In genomic region chr2:29714333-29714732, GRCh38 we compare ENCODE assay signal across 28 cellular contexts.
"Had no signal": no experiment of that assay in that cellular context is flagged by ENCODE, and none has a peak within 500 bp of the region (broad histone marks: within the 10 kb centered on the region; RNA-seq: fewer than 3 reads in every experiment).

No MANE protein-coding gene starts in this region.

- H3K36me3 ChIP-seq: esophagus muscularis mucosa, gastrocnemius medialis, lower lobe of right lung, right lobe of liver, tibial nerve had no signal

- H3K9me3 ChIP-seq: body of pancreas, esophagus muscularis mucosa, gastrocnemius medialis, lower lobe of right lung, right lobe of liver, tibial nerve had no signal

- ATAC-seq: activated CD8-positive, alpha-beta T cell treated with anti-CD3 and anti-CD28 coated beads, Interleukin-2, amount 10 ng/mL, durations not matched to agents 7 days and 5 days; activated naive CD8-positive, alpha-beta T cell treated with anti-CD3 and anti-CD28 coated beads, Interleukin-2, amount 50 U/mL, for 24 hours; body of pancreas; gastrocnemius medialis; left colon; lower lobe of right lung; right lobe of liver; stimulated activated effector memory CD8-positive, alpha-beta T cell treated with anti-CD3 and anti-CD28 coated beads, Interleukin-12 subunit alpha, Interleukin-12 subunit beta, amount 100 ng/mL, for 72 hours; stimulated activated naive CD8-positive, alpha-beta T cell treated with anti-CD3 and anti-CD28 coated beads, Interleukin-15, amount 100 ng/mL, for 72 hours had no signal

- H3K4me3 Mint-ChIP-seq: activated CD8-positive, alpha-beta T cell treated with anti-CD3 and anti-CD28 coated beads, Interleukin-2, amount 10 ng/mL, durations not matched to agents 7 days and 5 days; activated naive CD8-positive, alpha-beta T cell treated with anti-CD3 and anti-CD28 coated beads, Interleukin-2, amount 50 U/mL, for 24 hours; activated T-helper 1 cell treated with anti-CD3 and anti-CD28 coated beads, Interleukin-12 subunit alpha, Interleukin-12 subunit beta, Interleukin-2, Interleukin-4 antibody, amounts not matched to agents 30 ng/mL and 10 ng/mL and 1 ng/mL, durations not matched to agents 14 hours and 24 hours and 36 hours; naive B cell; neural crest cell; stimulated activated effector memory CD8-positive, alpha-beta T cell treated with anti-CD3 and anti-CD28 coated beads, Interleukin-12 subunit alpha, Interleukin-12 subunit beta, amount 100 ng/mL, for 72 hours; stimulated activated naive CD8-positive, alpha-beta T cell treated with anti-CD3 and anti-CD28 coated beads, Interleukin-15, amount 100 ng/mL, for 72 hours had no signal

- H3K4me1 ChIP-seq: body of pancreas, esophagus muscularis mucosa, gastrocnemius medialis, lower lobe of right lung, right lobe of liver, tibial nerve had no signal

- H3K27ac ChIP-seq: body of pancreas, esophagus muscularis mucosa, gastrocnemius medialis, lower lobe of right lung, right lobe of liver, skin epidermis, tibial nerve had no signal

- H3K9me3 Mint-ChIP-seq: activated naive CD8-positive, alpha-beta T cell treated with anti-CD3 and anti-CD28 coated beads, Interleukin-2, amount 50 U/mL, for 24 hours; activated T-helper 1 cell treated with anti-CD3 and anti-CD28 coated beads, Interleukin-12 subunit alpha, Interleukin-12 subunit beta, Interleukin-2, Interleukin-4 antibody, amounts not matched to agents 30 ng/mL and 10 ng/mL and 1 ng/mL, durations not matched to agents 14 hours and 24 hours and 36 hours; neural crest cell; stimulated activated effector memory CD8-positive, alpha-beta T cell treated with anti-CD3 and anti-CD28 coated beads, Interleukin-12 subunit alpha, Interleukin-12 subunit beta, amount 100 ng/mL, for 72 hours; stimulated activated naive CD8-positive, alpha-beta T cell treated with anti-CD3 and anti-CD28 coated beads, Interleukin-15, amount 100 ng/mL, for 72 hours had no signal

- H3K4me3 ChIP-seq: body of pancreas, esophagus muscularis mucosa, gastrocnemius medialis, lower lobe of right lung, right lobe of liver, skin epidermis, tibial nerve had no signal

- FAIRE-seq: colon, endothelial cell of umbilical vein had no signal

- H3K4me1 Mint-ChIP-seq: activated naive CD8-positive, alpha-beta T cell treated with anti-CD3 and anti-CD28 coated beads, Interleukin-2, amount 50 U/mL, for 24 hours; naive B cell; stimulated activated effector memory CD8-positive, alpha-beta T cell treated with anti-CD3 and anti-CD28 coated beads, Interleukin-12 subunit alpha, Interleukin-12 subunit beta, amount 100 ng/mL, for 72 hours; stimulated activated naive CD8-positive, alpha-beta T cell treated with anti-CD3 and anti-CD28 coated beads, Interleukin-15, amount 100 ng/mL, for 72 hours had no signal

- H3K27me3 ChIP-seq: body of pancreas, esophagus muscularis mucosa, gastrocnemius medialis, right lobe of liver, tibial nerve had no signal

- H3K27ac Mint-ChIP-seq: activated CD8-positive, alpha-beta T cell treated with anti-CD3 and anti-CD28 coated beads, Interleukin-2, amount 10 ng/mL, durations not matched to agents 7 days and 5 days; activated naive CD8-positive, alpha-beta T cell treated with anti-CD3 and anti-CD28 coated beads, Interleukin-2, amount 50 U/mL, for 24 hours; activated T-helper 1 cell treated with anti-CD3 and anti-CD28 coated beads, Interleukin-12 subunit alpha, Interleukin-12 subunit beta, Interleukin-2, Interleukin-4 antibody, amounts not matched to agents 30 ng/mL and 10 ng/mL and 1 ng/mL, durations not matched to agents 14 hours and 24 hours and 36 hours; naive B cell; stimulated activated effector memory CD8-positive, alpha-beta T cell treated with anti-CD3 and anti-CD28 coated beads, Interleukin-12 subunit alpha, Interleukin-12 subunit beta, amount 100 ng/mL, for 72 hours; stimulated activated naive CD8-positive, alpha-beta T cell treated with anti-CD3 and anti-CD28 coated beads, Interleukin-15, amount 100 ng/mL, for 72 hours had no signal

- H3K27me3 Mint-ChIP-seq: naive B cell; stimulated activated naive CD8-positive, alpha-beta T cell treated with anti-CD3 and anti-CD28 coated beads, Interleukin-15, amount 100 ng/mL, for 72 hours had no signal

- H3K36me3 Mint-ChIP-seq: naive B cell; stimulated activated effector memory CD8-positive, alpha-beta T cell treated with anti-CD3 and anti-CD28 coated beads, Interleukin-12 subunit alpha, Interleukin-12 subunit beta, amount 100 ng/mL, for 72 hours had no signal

- DNase-seq: activated CD4-positive, alpha-beta T cell treated with anti-CD3 and anti-CD28 coated beads for 1 hour; activated CD4-positive, alpha-beta T cell treated with anti-CD3 and anti-CD28 coated beads, Interleukin-2, amount 50 U/mL, for 1 hour; activated CD8-positive, alpha-beta T cell treated with anti-CD3 and anti-CD28 coated beads, Interleukin-2, amount 10 ng/mL, durations not matched to agents 7 days and 5 days; activated gamma-delta T cell; activated naive CD4-positive, alpha-beta T cell treated with anti-CD3 and anti-CD28 coated beads, Interleukin-2, amount 50 U/mL, for 16 hours; activated naive CD8-positive, alpha-beta T cell treated with anti-CD3 and anti-CD28 coated beads, Interleukin-2, amount 50 U/mL, for 24 hours; body of pancreas; caudate nucleus; effector memory CD4-positive, alpha-beta T cell; gastrocnemius medialis; hypothalamus; islet precursor cell; left colon; lower lobe of right lung; mesendoderm; naive B cell; occipital lobe; right lobe of liver; stimulated activated CD4-positive, alpha-beta T cell treated with anti-CD3 and anti-CD28 coated beads, Interleukin-2, amount 100 ng/mL, for 24 hours; stimulated activated naive CD8-positive, alpha-beta T cell treated with anti-CD3 and anti-CD28 coated beads, Interleukin-15, amount 100 ng/mL, for 72 hours had no signal
